1 cellular context compared by ENCODE assay signal in the genomic region with DNA sequence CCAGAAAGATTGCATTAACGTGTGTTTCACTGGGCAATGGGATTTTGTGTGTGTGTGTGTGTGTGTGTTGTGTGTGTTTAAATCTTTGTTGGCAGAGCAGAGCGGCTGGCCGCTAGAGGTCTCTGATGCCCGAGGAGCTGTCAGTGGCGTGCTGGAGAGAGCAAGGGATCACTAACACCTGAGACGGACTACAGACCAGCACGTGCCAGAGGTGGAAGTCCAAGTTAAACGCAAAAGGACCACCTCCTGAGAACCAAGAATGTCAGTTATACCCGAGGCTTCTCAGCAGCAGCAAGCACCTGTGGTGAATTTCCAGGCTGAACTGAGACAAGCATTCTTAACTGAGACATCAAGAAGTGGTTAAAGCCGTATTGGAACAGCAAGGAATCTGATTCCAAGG.
TF ChIP-seq lines count a peak whose summit lies in the region.

No MANE protein-coding gene starts in this region.

TF ChIP-seq in HCT116, 20 proteins besides CTCF, POLR2A, EP300 and RAD21 (continued from another document):
- TF ChIP-seq, protein P1, sequence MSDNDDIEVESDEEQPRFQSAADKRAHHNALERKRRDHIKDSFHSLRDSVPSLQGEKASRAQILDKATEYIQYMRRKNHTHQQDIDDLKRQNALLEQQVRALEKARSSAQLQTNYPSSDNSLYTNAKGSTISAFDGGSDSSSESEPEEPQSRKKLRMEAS (IDR thresholded peaks at IDR 0.05), result peak; percentile 94
- TF ChIP-seq ZNF274 (IDR thresholded peaks at IDR 0.05; ENCODE audit: low read depth, low read length) (no peak), FOSL1 (IDR thresholded peaks at IDR 0.05; ENCODE audit: low read depth) (no peak), CEBPB (IDR thresholded peaks at IDR 0.05; ENCODE audit: low read depth) (no peak), ZFX (IDR thresholded peaks at IDR 0.05) (no peak), EZH2 (IDR thresholded peaks at IDR 0.05) (no peak)
